Comparison of ENCODE assay signal across 1 cellular context in genomic region chr6:6604015-6604414, GRCh38.
A peak's percentile ranks its signal among the peaks of the same experiment; 100 is the strongest.
TF ChIP-seq lines count a peak whose summit lies in the region.

No MANE protein-coding gene starts in this region.

TF ChIP-seq in K562, 482 proteins besides CTCF, POLR2A, EP300 and RAD21:
- TF ChIP-seq KLF16 (IDR thresholded peaks at IDR 0.05) (no peak), GTF2F1 (IDR thresholded peaks at IDR 0.05; ENCODE audit: low read depth, low read length) (no peak), ZNF41 (CRISPR knock-in tag; conservative IDR thresholded peaks at IDR 0.05) (peak; percentile 98), TARDBP (IDR thresholded peaks at IDR 0.05) (no peak), ZNF449 (CRISPR knock-in tag; IDR thresholded peaks at IDR 0.05) (no peak)
